ENCODE assay signal across 8 cellular contexts in the genomic region with DNA sequence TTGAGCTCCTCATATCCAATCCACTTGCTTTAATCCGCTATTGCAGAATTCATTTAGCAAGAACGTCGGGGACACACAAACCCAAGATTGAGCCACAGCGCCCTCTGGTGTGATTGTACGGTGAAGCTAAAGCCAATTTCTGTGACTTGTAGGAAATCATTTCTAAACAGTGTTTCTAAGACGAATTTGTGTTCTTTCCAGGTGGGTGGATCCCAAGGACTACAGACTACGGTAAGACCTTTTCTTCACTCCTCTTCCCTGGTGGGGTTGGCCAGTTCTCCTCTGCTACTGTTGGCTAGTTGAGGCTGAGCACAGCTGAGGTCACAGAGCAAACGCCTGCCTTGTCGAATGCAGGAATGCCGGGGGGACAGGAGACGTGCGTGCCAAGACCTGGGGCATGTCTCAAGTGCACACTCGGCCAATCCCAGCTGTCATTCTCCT. TPM values are rescaled to one million over a fixed set of nuclear protein-coding genes. Genes with fewer than 3 reads are reported as not detected.
DNase-seq lines count a peak whose midpoint lies in the region; ATAC-seq, FAIRE-seq and TF ChIP-seq lines count a peak whose summit lies in the region.

No MANE protein-coding gene starts in this region.

- H3K4me1 ChIP-seq in A673 (ENCODE audit: insufficient read depth, low read length, poor library complexity, severe bottlenecking), result peaks cover 6% of the 10 kb centered on the region
- no peaks in the 10 kb centered on the region for H3K4me1 ChIP-seq in lung (ENCODE audit: control insufficient read depth in 2 of 2, insufficient read depth in 2 of 2, low read length in 2 of 2)

- CTCF ChIA-PET in A673 (lab: Charles Lee), result interaction anchor here (0.8 to 1.5 kb wide), 9 partner anchors 9 to 298 kb away, joined by 3 to 20 read pairs (median 4); no protein-coding TSS in a partner anchor

- H3K27me3 ChIP-seq in A673 (replicated peaks; ENCODE audit: insufficient read depth, low read depth, low read length, poor library complexity) (peaks cover 41% of the 10 kb centered on the region), lung (ENCODE audit: control insufficient read depth, insufficient read depth) (no peaks in the 10 kb centered on the region)

- peak; percentile 86 for DNase-seq in A673 (ENCODE audit: low spot score)
- DNase-seq in GM19239 (ENCODE audit: insufficient read length, low spot score), result no peak
- peak; percentile 38 for DNase-seq in NCI-H446 treated with DMSO at 0.1 percent for 48 hours (lab: John Stamatoyannopoulos, UW)
- DNase-seq in activated CD4-positive, alpha-beta T cell treated with anti-CD3 and anti-CD28 coated beads, Interleukin-2, amount 50 U/mL, for 1 hour, result peak; percentile 72
- DNase-seq in ecto neural progenitor cell (ENCODE audit: low spot score), result peak; percentile 76
- peak; percentile 86 for DNase-seq in lung (ENCODE audit: low spot score)
- peak; percentile 70 for DNase-seq in stimulated activated CD8-positive, alpha-beta memory T cell treated with anti-CD3 and anti-CD28 coated beads, Interleukin-12 subunit alpha, Interleukin-12 subunit beta, amount 100 ng/mL, for 1 hour (ENCODE audit: low read depth)

- POLR2A ChIA-PET in A673 (lab: Charles Lee; ENCODE audit: low non-redundant PET), result no interaction called here

- H3K4me3 ChIP-seq in A673 (ENCODE audit: low read depth, low read length, poor library complexity, severe bottlenecking) (no peak overlapping the region), lung (no peak overlapping the region)

- WGBS in lung, 2 donors, result 13 to 26% methylated on average over 13 of the region's 13 CpGs

- FAIRE-seq in GM19239 (lab: Jason Lieb, UNC), result peak; percentile 39

- ATAC-seq in lung (ENCODE audit: insufficient read depth, low FRiP score) (peak; percentile 27), HG02610 (IDR thresholded peaks at IDR 0.05; ENCODE audit: unreplicated experiment) (no peak)

- intact Hi-C loops in A673 (cut with micrococcal nuclease; ENCODE audit: unreplicated experiment), result loop anchor here (1.0 to 5.0 kb wide), 5 partner anchors 53 to 267 kb away; no protein-coding TSS in a partner anchor

- H3K9me3 ChIP-seq in A673 (ENCODE audit: low read depth, low read length, poor library complexity, severe bottlenecking) (no peaks in the 10 kb centered on the region), lung (ENCODE audit: control insufficient read depth in 2 of 2, insufficient read depth in 1 of 2, low read length in 1 of 2) (no peaks in the 10 kb centered on the region)

- H3K27ac ChIP-seq in A673 (ENCODE audit: low read depth, low read length, poor library complexity, severe bottlenecking) (no peak overlapping the region), lung (ENCODE audit: low read depth in 1 of 2, low read length in 1 of 2) (no peak overlapping the region)

- H3K36me3 ChIP-seq in A673 (ENCODE audit: insufficient read depth, low read length, poor library complexity, severe bottlenecking), result no peaks in the 10 kb centered on the region
- no peaks in the 10 kb centered on the region for H3K36me3 ChIP-seq in lung (ENCODE audit: control insufficient read depth in 2 of 2, insufficient read depth in 2 of 2, low read length in 2 of 2)

- BruUV-seq in A673 (replicated peaks; lab: Mats Ljungman, UMichigan), result no TSS peak

- TF ChIP-seq CTCF in A673 (conservative IDR thresholded peaks at IDR 0.05; ENCODE audit: low read depth, low read length), result peak; percentile 87
- TF ChIP-seq CTCF in lung (IDR thresholded peaks at IDR 0.05; ENCODE audit: control extremely low read depth, extremely low read depth), result peak; percentile 77

RNA-seq across cellular contexts. Expression of a gene that starts 5.2 kb away (rescaled TPM):
- total RNA-seq in A673 (2021) (not detected in 2 replicates), lung (100 to 1,000 TPM in 1 of 2 donors, 10 to 100 TPM in 1; 22.0 to 337 TPM)
- 100 to 1,000 TPM in 1 of 2 donors, 10 to 100 TPM in 1; 21.1 to 199 TPM for polyA plus RNA-seq in lung

Comparison
In these comparisons a context has a peak if more than half of its experiments do, and no peak if none do; other contexts are left out.
1. RNA of a gene that starts 5.2 kb away (total RNA-seq): 22.0 to 337 TPM in lung; not detected in A673; every median in the first group is over 10 times any median in the second.